Comparison of ENCODE assay signal across 28 cellular contexts in genomic region chr11:27388001-27388400, GRCh38. TPM values are rescaled to one million over a fixed set of nuclear protein-coding genes. Genes with fewer than 3 reads are reported as not detected.
DNase-seq lines count a peak whose midpoint lies in the region; ATAC-seq and TF ChIP-seq lines count a peak whose summit lies in the region.
"Had no signal": no experiment of that assay in that cellular context is flagged by ENCODE, and none has a peak within 500 bp of the region (broad histone marks: within the 10 kb centered on the region; RNA-seq: fewer than 3 reads in every experiment).

No MANE protein-coding gene starts in this region.

- H2AFZ ChIP-seq in GM23248 (no peak overlapping the region), smooth muscle cell (ENCODE audit: low read depth) (no peak overlapping the region)

- POLR2A ChIA-PET in WTC11 (lab: Charles Lee) = no interaction called here

- peak overlapping the region; percentile 46; the same call in 1 of the 2 replicates for H3K27ac Mint-ChIP-seq in WTC11
- H3K27ac Mint-ChIP-seq: CD8-positive, alpha-beta memory T cell; stimulated activated memory B cell treated with anti-CD40 and anti-IgM and Interleukin-4, amounts not matched to agents 10 μg/mL and 1 μg/mL and 100 μg/mL, for 72 hours; T-cell had no signal

- H3K27ac ChIP-seq in GM23248 (no peak overlapping the region), smooth muscle cell (ENCODE audit: low read depth) (peak overlapping the region; percentile 88)
- H3K27ac ChIP-seq: esophagus muscularis mucosa, gastrocnemius medialis, neutrophil, thoracic aorta had no signal

- 48 to 52% methylated on average over 2 of the region's 2 CpGs for WGBS in GM23248 (ENCODE audit: low coverage in 1 of 2, low lambda C conversion rate in 2 of 2, missing lambda C conversion rate in 2 of 2), 2 experiments
- 51% methylated on average over 2 of the region's 2 CpGs for WGBS in smooth muscle cell (ENCODE audit: low lambda C conversion rate)

- no peaks in the 10 kb centered on the region for H3K9me3 ChIP-seq in GM23248 (ENCODE audit: low read depth)
- H3K9me3 ChIP-seq in smooth muscle cell (replicated peaks; ENCODE audit: low read depth) = no peaks in the 10 kb centered on the region
- H3K9me3 ChIP-seq: adrenal gland, esophagus muscularis mucosa, gastrocnemius medialis, neutrophil, thoracic aorta had no signal

- TF ChIP-seq CTCF in WTC11 (IDR thresholded peaks at IDR 0.05) (no peak), smooth muscle cell (IDR thresholded peaks at IDR 0.05; ENCODE audit: borderline replicate concordance, insufficient read depth, poor library complexity, severe bottlenecking) (no peak)

- H4K20me1 ChIP-seq in GM23248 (ENCODE audit: insufficient read depth) (no peaks in the 10 kb centered on the region), smooth muscle cell (ENCODE audit: low read depth) (no peaks in the 10 kb centered on the region)

- ATAC-seq in HG03039 (IDR thresholded peaks at IDR 0.05; ENCODE audit: unreplicated experiment) = peak; percentile 51
- no peak for ATAC-seq in WTC11
- no peak for ATAC-seq in HG03196 (IDR thresholded peaks at IDR 0.05; ENCODE audit: unreplicated experiment)
- no peak for ATAC-seq in GM18520 (IDR thresholded peaks at IDR 0.05; ENCODE audit: unreplicated experiment)
- ATAC-seq: gastrocnemius medialis; PC-3; stimulated activated memory B cell treated with anti-CD40 and anti-IgM and Interleukin-4, amounts not matched to agents 10 μg/mL and 1 μg/mL and 100 μg/mL, for 72 hours; T-cell had no signal

- H3K4me1 ChIP-seq in GM23248 (ENCODE audit: insufficient read depth) (peaks cover 87% of the 10 kb centered on the region), smooth muscle cell (ENCODE audit: low read depth) (peaks cover 81% of the 10 kb centered on the region)

- H3K9me2 ChIP-seq in GM23248 (ENCODE audit: insufficient read depth) = no peaks in the 10 kb centered on the region

- H3K4me2 ChIP-seq in GM23248 (ENCODE audit: unreplicated experiment) (no peak overlapping the region), smooth muscle cell (peak overlapping the region; percentile 62)

- H3K9me3 Mint-ChIP-seq in WTC11 = no peaks in the 10 kb centered on the region
- H3K9me3 Mint-ChIP-seq: CD8-positive, alpha-beta memory T cell; stimulated activated memory B cell treated with anti-CD40 and anti-IgM and Interleukin-4, amounts not matched to agents 10 μg/mL and 1 μg/mL and 100 μg/mL, for 72 hours; T-cell had no signal

- H3K27me3 ChIP-seq in GM23248 (replicated peaks; ENCODE audit: insufficient read depth) (no peaks in the 10 kb centered on the region), smooth muscle cell (ENCODE audit: low read depth) (no peaks in the 10 kb centered on the region)
- H3K27me3 ChIP-seq: adrenal gland, brain microvascular endothelial cell, esophagus muscularis mucosa, gastrocnemius medialis, neutrophil had no signal

- H3K36me3 ChIP-seq in GM23248 (ENCODE audit: low read depth) = no peaks in the 10 kb centered on the region; the same call in 1 of the 2 replicates
- no peaks in the 10 kb centered on the region for H3K36me3 ChIP-seq in smooth muscle cell (ENCODE audit: low read depth)
- H3K36me3 ChIP-seq: adrenal gland, brain microvascular endothelial cell, neutrophil, thoracic aorta had no signal

- H3F3A ChIP-seq in GM23248 (ENCODE audit: insufficient read depth) (peaks cover 59% of the 10 kb centered on the region), smooth muscle cell (ENCODE audit: low read depth) (peaks cover 11% of the 10 kb centered on the region)

- in situ Hi-C loops in GM23248 (cut with MboI) = no loop called here

- peaks cover 23% of the 10 kb centered on the region for H3K36me3 Mint-ChIP-seq in WTC11
- H3K36me3 Mint-ChIP-seq: stimulated activated memory B cell treated with anti-CD40 and anti-IgM and Interleukin-4, amounts not matched to agents 10 μg/mL and 1 μg/mL and 100 μg/mL, for 72 hours; T-cell had no signal

- no peaks in the 10 kb centered on the region for H3K27me3 Mint-ChIP-seq in WTC11 (ENCODE audit: low read depth)
- H3K27me3 Mint-ChIP-seq: CD8-positive, alpha-beta memory T cell; stimulated activated memory B cell treated with anti-CD40 and anti-IgM and Interleukin-4, amounts not matched to agents 10 μg/mL and 1 μg/mL and 100 μg/mL, for 72 hours; T-cell had no signal

- H3K4me3 Mint-ChIP-seq in WTC11 = no peak overlapping the region
- H3K4me3 Mint-ChIP-seq: CD8-positive, alpha-beta memory T cell; stimulated activated memory B cell treated with anti-CD40 and anti-IgM and Interleukin-4, amounts not matched to agents 10 μg/mL and 1 μg/mL and 100 μg/mL, for 72 hours; T-cell had no signal

- CTCF ChIA-PET in WTC11 (lab: Charles Lee) = no interaction called here

- peaks cover 64% of the 10 kb centered on the region for H3K4me1 Mint-ChIP-seq in WTC11
- H3K4me1 Mint-ChIP-seq: stimulated activated memory B cell treated with anti-CD40 and anti-IgM and Interleukin-4, amounts not matched to agents 10 μg/mL and 1 μg/mL and 100 μg/mL, for 72 hours; T-cell had no signal

- DNase-seq in GM23248 = peak; percentile 20
- DNase-seq in WTC11 (ENCODE audit: low spot score) = no peak
- no peak for DNase-seq in smooth muscle cell (lab: John Stamatoyannopoulos, UW; ENCODE audit: unreplicated experiment)
- DNase-seq in NCI-H1417 treated with DMSO at 0.1 percent for 48 hours (lab: John Stamatoyannopoulos, UW) = no peak
- DNase-seq: activated CD4-positive, alpha-beta T cell treated with anti-CD3 and anti-CD28 coated beads, Interleukin-2, amount 50 U/mL, for 48 hours; activated gamma-delta T cell treated with Interleukin-2 at 50 U/mL for 16 hours; adrenal gland; brain microvascular endothelial cell; CD8-positive, alpha-beta memory T cell; effector memory CD4-positive, alpha-beta T cell; gastrocnemius medialis; Kasumi-1; NCI-H2029; NCI-H345; NCI-H82; PC-3; SHP77; stimulated activated CD4-positive, alpha-beta T cell treated with anti-CD3 and anti-CD28 coated beads, Interleukin-2, amount 100 ng/mL, for 24 hours; T-cell had no signal

- H3K4me3 ChIP-seq in GM23248 (no peak overlapping the region), smooth muscle cell (no peak overlapping the region)
- H3K4me3 ChIP-seq: adrenal gland, esophagus muscularis mucosa, gastrocnemius medialis, lung, skin epidermis, thoracic aorta had no signal

- H3K9ac ChIP-seq in GM23248 (no peak overlapping the region), smooth muscle cell (ENCODE audit: low read depth) (no peak overlapping the region)

- H3K79me2 ChIP-seq in GM23248 (ENCODE audit: insufficient read depth) = peaks cover 28% of the 10 kb centered on the region
- H3K79me2 ChIP-seq in smooth muscle cell (ENCODE audit: low read depth) = peaks cover 2% of the 10 kb centered on the region

TF ChIP-seq in WTC11, 78 proteins besides CTCF, POLR2A, EP300 and RAD21 (continues in another document):
- TF ChIP-seq USF1 (CRISPR knock-in tag; IDR thresholded peaks at IDR 0.05) = no peak
- TF ChIP-seq ZNF219 (CRISPR knock-in tag; IDR thresholded peaks at IDR 0.05; ENCODE audit: borderline replicate concordance) = no peak
- TF ChIP-seq SMAD3 (CRISPR knock-in tag; IDR thresholded peaks at IDR 0.05; ENCODE audit: borderline replicate concordance) = no peak
- TF ChIP-seq NR2C2 (CRISPR knock-in tag; IDR thresholded peaks at IDR 0.05) = no peak
- TF ChIP-seq RELA (CRISPR knock-in tag; IDR thresholded peaks at IDR 0.05; ENCODE audit: borderline replicate concordance) = no peak
- no peak for TF ChIP-seq NFE2L1 (CRISPR knock-in tag; IDR thresholded peaks at IDR 0.05)
- no peak for TF ChIP-seq MAX (CRISPR knock-in tag; IDR thresholded peaks at IDR 0.05)
- TF ChIP-seq ZNF396 (CRISPR knock-in tag; IDR thresholded peaks at IDR 0.05; ENCODE audit: borderline replicate concordance) = no peak
- TF ChIP-seq NFATC4 (CRISPR knock-in tag; IDR thresholded peaks at IDR 0.05) = no peak
- no peak for TF ChIP-seq ZNF232 (CRISPR knock-in tag; IDR thresholded peaks at IDR 0.05)
- TF ChIP-seq, protein P1, sequence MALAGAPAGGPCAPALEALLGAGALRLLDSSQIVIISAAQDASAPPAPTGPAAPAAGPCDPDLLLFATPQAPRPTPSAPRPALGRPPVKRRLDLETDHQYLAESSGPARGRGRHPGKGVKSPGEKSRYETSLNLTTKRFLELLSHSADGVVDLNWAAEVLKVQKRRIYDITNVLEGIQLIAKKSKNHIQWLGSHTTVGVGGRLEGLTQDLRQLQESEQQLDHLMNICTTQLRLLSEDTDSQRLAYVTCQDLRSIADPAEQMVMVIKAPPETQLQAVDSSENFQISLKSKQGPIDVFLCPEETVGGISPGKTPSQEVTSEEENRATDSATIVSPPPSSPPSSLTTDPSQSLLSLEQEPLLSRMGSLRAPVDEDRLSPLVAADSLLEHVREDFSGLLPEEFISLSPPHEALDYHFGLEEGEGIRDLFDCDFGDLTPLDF (CRISPR knock-in tag; IDR thresholded peaks at IDR 0.05) = no peak
- TF ChIP-seq EMX1 (CRISPR knock-in tag; IDR thresholded peaks at IDR 0.05) = no peak
- TF ChIP-seq TP53 (CRISPR knock-in tag; IDR thresholded peaks at IDR 0.05) = no peak
- TF ChIP-seq TEAD4 (CRISPR knock-in tag; IDR thresholded peaks at IDR 0.05) = no peak
- TF ChIP-seq KAT7 (CRISPR knock-in tag; IDR thresholded peaks at IDR 0.05; ENCODE audit: borderline replicate concordance) = no peak
- TF ChIP-seq ZNF317 (CRISPR knock-in tag; IDR thresholded peaks at IDR 0.05; ENCODE audit: borderline replicate concordance, low read depth) = no peak
- no peak for TF ChIP-seq GRHL2 (CRISPR knock-in tag; IDR thresholded peaks at IDR 0.05; ENCODE audit: insufficient replicate concordance, severe bottlenecking)
- no peak for TF ChIP-seq NFYB (CRISPR knock-in tag; conservative IDR thresholded peaks at IDR 0.05; ENCODE audit: low read depth)

RNA-seq across cellular contexts. Expression of gene CCDC34, which starts 25.0 kb away (rescaled TPM):
- 3.9 and 5.7 TPM in 2 replicates for total RNA-seq in GM23248 (2014; rRNA removed; shearing (Covaris generic))
- 7.8 and 8.1 TPM in 2 replicates for polyA plus RNA-seq in GM23248 (2016; fragmentation: Nextera tagmentation; extraction: Ambion mirVana)
- total RNA-seq in WTC11 (2021) = 18.9 to 23.7 TPM (median 22.8 TPM) in 3 replicates
- 8.0 and 9.3 TPM in 2 replicates for total RNA-seq in smooth muscle cell
- 6.7 and 8.2 TPM in 2 replicates for polyA plus RNA-seq in smooth muscle cell
